13 cellular contexts compared by ENCODE assay signal in the genomic region with DNA sequence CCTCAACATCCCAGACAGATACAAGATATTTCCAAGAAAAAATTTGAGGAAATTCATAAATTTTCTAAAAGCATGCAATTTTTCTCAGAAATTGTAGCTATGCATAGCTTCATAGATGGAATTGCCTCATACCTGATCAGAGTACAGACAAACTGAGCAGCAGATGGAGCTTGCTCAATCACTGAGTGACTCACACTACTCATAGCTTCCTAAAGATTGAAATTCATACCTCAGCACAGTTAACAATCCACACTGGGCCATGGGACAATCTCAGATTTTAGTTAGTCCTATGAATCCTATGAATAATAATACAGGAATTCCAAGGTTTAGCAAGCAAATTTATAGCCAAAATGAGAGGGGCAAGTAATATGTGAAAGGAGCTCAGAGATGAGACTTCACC.
DNase-seq lines count a peak whose midpoint lies in the region; ATAC-seq and TF ChIP-seq lines count a peak whose summit lies in the region.
"Had no signal": no experiment of that assay in that cellular context is flagged by ENCODE, and none has a peak within 500 bp of the region (broad histone marks: within the 10 kb centered on the region; RNA-seq: fewer than 3 reads in every experiment).

No MANE protein-coding gene starts in this region.

- POLR2A ChIA-PET in CD4-positive, alpha-beta T cell (lab: Charles Lee) = no interaction called here

- H3K9me3 Mint-ChIP-seq in CD4-positive, alpha-beta T cell = no peaks in the 10 kb centered on the region
- no peaks in the 10 kb centered on the region for H3K9me3 Mint-ChIP-seq in stimulated activated naive CD8-positive, alpha-beta T cell treated with anti-CD3 and anti-CD28 coated beads, Interleukin-15, amount 100 ng/mL, for 72 hours
- H3K9me3 Mint-ChIP-seq: activated B cell treated with CpG ODN at 0.5 μM for 24 hours; central memory CD8-positive, alpha-beta T cell had no signal

- no peaks in the 10 kb centered on the region for H3K4me1 Mint-ChIP-seq in CD4-positive, alpha-beta T cell (ENCODE audit: low read depth)
- H3K4me1 Mint-ChIP-seq in stimulated activated naive CD8-positive, alpha-beta T cell treated with anti-CD3 and anti-CD28 coated beads, Interleukin-15, amount 100 ng/mL, for 72 hours = no peaks in the 10 kb centered on the region
- H3K4me1 Mint-ChIP-seq: activated B cell treated with CpG ODN at 0.5 μM for 24 hours; central memory CD8-positive, alpha-beta T cell had no signal

- TF ChIP-seq CTCF in choroid plexus epithelial cell (conservative IDR thresholded peaks at IDR 0.05; ENCODE audit: low read depth, low read length) = no peak
- TF ChIP-seq CTCF in CD4-positive, alpha-beta T cell (IDR thresholded peaks at IDR 0.05) = no peak

- H3K27me3 ChIP-seq in CD4-positive, alpha-beta T cell (ENCODE audit: control insufficient read depth, insufficient read depth, low read length) = no peaks in the 10 kb centered on the region
- H3K27me3 ChIP-seq: gastroesophageal sphincter, SJCRH30 had no signal

- no peaks in the 10 kb centered on the region for H3K27me3 Mint-ChIP-seq in CD4-positive, alpha-beta T cell
- H3K27me3 Mint-ChIP-seq in stimulated activated naive CD8-positive, alpha-beta T cell treated with anti-CD3 and anti-CD28 coated beads, Interleukin-15, amount 100 ng/mL, for 72 hours = no peaks in the 10 kb centered on the region
- H3K27me3 Mint-ChIP-seq: central memory CD8-positive, alpha-beta T cell had no signal

- ATAC-seq in stimulated activated naive CD8-positive, alpha-beta T cell treated with anti-CD3 and anti-CD28 coated beads, Interleukin-15, Interleukin-2, amounts not matched to agents 100 U/mL and 50 U/mL, for 24 hours = no peak
- ATAC-seq in CD4-positive, alpha-beta T cell (ENCODE audit: poor library complexity) = no peak
- no peak for ATAC-seq in stimulated activated naive CD8-positive, alpha-beta T cell treated with anti-CD3 and anti-CD28 coated beads, Interleukin-15, amount 100 ng/mL, for 72 hours
- ATAC-seq: gastroesophageal sphincter had no signal

- DNase-seq in EL (peak; percentile 80), NCI-H446 treated with DMSO at 0.1 percent for 48 hours (lab: John Stamatoyannopoulos, UW) (peak; percentile 66), choroid plexus epithelial cell (ENCODE audit: low read depth) (peak; percentile 52), non-pigmented ciliary epithelial cell (ENCODE audit: low read depth) (peak; percentile 48)
- DNase-seq in stimulated activated naive CD8-positive, alpha-beta T cell treated with anti-CD3 and anti-CD28 coated beads, Interleukin-15, Interleukin-2, amounts not matched to agents 100 U/mL and 50 U/mL, for 24 hours = no peak
- no peak for DNase-seq in CD4-positive, alpha-beta T cell
- DNase-seq in activated naive CD4-positive, alpha-beta T cell treated with Interleukin-2 at 50 U/mL for 16 hours = no peak
- no peak for DNase-seq in stimulated activated naive CD8-positive, alpha-beta T cell treated with anti-CD3 and anti-CD28 coated beads, Interleukin-15, amount 100 ng/mL, for 72 hours
- DNase-seq: activated B cell treated with CpG ODN at 0.5 μM for 24 hours; activated T-cell treated with anti-CD3 and anti-CD28 coated beads, Interleukin-2, amount 50 U/mL, for 48 hours; SJCRH30 had no signal

- H3K4me3 ChIP-seq in choroid plexus epithelial cell (ENCODE audit: low read depth, low read length) = no peak overlapping the region
- H3K4me3 ChIP-seq: gastroesophageal sphincter, SJCRH30 had no signal

- H3K4me3 Mint-ChIP-seq in CD4-positive, alpha-beta T cell = no peak overlapping the region
- no peak overlapping the region for H3K4me3 Mint-ChIP-seq in stimulated activated naive CD8-positive, alpha-beta T cell treated with anti-CD3 and anti-CD28 coated beads, Interleukin-15, amount 100 ng/mL, for 72 hours
- H3K4me3 Mint-ChIP-seq: activated B cell treated with CpG ODN at 0.5 μM for 24 hours; central memory CD8-positive, alpha-beta T cell had no signal

- H3K27ac ChIP-seq in CD4-positive, alpha-beta T cell (ENCODE audit: low read depth, low read length) = no peak overlapping the region
- H3K27ac ChIP-seq: gastroesophageal sphincter, SJCRH30 had no signal

- CTCF ChIA-PET in CD4-positive, alpha-beta T cell (lab: Charles Lee) = no interaction called here

- no peaks in the 10 kb centered on the region for H3K36me3 Mint-ChIP-seq in CD4-positive, alpha-beta T cell (ENCODE audit: low read depth)

- no peak overlapping the region for H3K27ac Mint-ChIP-seq in CD4-positive, alpha-beta T cell
- H3K27ac Mint-ChIP-seq in stimulated activated naive CD8-positive, alpha-beta T cell treated with anti-CD3 and anti-CD28 coated beads, Interleukin-15, amount 100 ng/mL, for 72 hours = no peak overlapping the region
- H3K27ac Mint-ChIP-seq: activated B cell treated with CpG ODN at 0.5 μM for 24 hours had no signal

- H3K9me3 ChIP-seq in CD4-positive, alpha-beta T cell (ENCODE audit: control insufficient read depth, low read length) = no peaks in the 10 kb centered on the region
- H3K9me3 ChIP-seq: gastroesophageal sphincter, SJCRH30 had no signal

- intact Hi-C loops in CD4-positive, alpha-beta T cell (cut with DNase I, micrococcal nuclease) = no loop called here

Comparison
In these comparisons a context has a peak if more than half of its experiments do, and no peak if none do; other contexts are left out.
1. DNase-seq: peak in EL (single experiment), NCI-H446 treated with DMSO at 0.1 percent for 48 hours (single experiment), choroid plexus epithelial cell (single experiment) and non-pigmented ciliary epithelial cell (single experiment); none in stimulated activated naive CD8-positive, alpha-beta T cell treated with anti-CD3 and anti-CD28 coated beads, Interleukin-15, Interleukin-2, amounts not matched to agents 100 U/mL and 50 U/mL, for 24 hours (single experiment), CD4-positive, alpha-beta T cell (0 of 10), activated naive CD4-positive, alpha-beta T cell treated with Interleukin-2 at 50 U/mL for 16 hours (single experiment) and stimulated activated naive CD8-positive, alpha-beta T cell treated with anti-CD3 and anti-CD28 coated beads, Interleukin-15, amount 100 ng/mL, for 72 hours (0 of 2).